ENCODE assay signal across 8 cellular contexts in genomic region chr4:163681208-163681821, GRCh38.
DNase-seq lines count a peak whose midpoint lies in the region; ATAC-seq, FAIRE-seq and TF ChIP-seq lines count a peak whose summit lies in the region.

No MANE protein-coding gene starts in this region.

- no peak overlapping the region for H3K4me3 ChIP-seq in GM12864 (ENCODE audit: low read depth, low read length)
- H3K4me3 ChIP-seq in HFF-Myc (replicated peaks; ENCODE audit: low read depth, low read length) = no peak overlapping the region
- H3K4me3 ChIP-seq in astrocyte (ENCODE audit: insufficient read depth, low read depth, low read length) = no peak overlapping the region
- no peak overlapping the region for H3K4me3 ChIP-seq in tibial artery

- no peak overlapping the region for H3K9ac ChIP-seq in astrocyte (ENCODE audit: low read length)

- H3K9me3 ChIP-seq in astrocyte (ENCODE audit: insufficient read depth, low read depth, low read length) (no peaks in the 10 kb centered on the region), tibial artery (no peaks in the 10 kb centered on the region)

- DNase-seq in GM12864 (ENCODE audit: low read depth) (no peak), HFF-Myc (ENCODE audit: extremely low read depth, low read depth) (no peak), MV-4-11 (lab: John Stamatoyannopoulos, UW) (peak; percentile 64), astrocyte (ENCODE audit: low read depth) (no peak), memory B cell (ENCODE audit: low spot score in 2 of 2) (peak; percentile 53 to 73), posterior cingulate gyrus (no peak), tibial artery (no peak)

- H4K20me1 ChIP-seq in astrocyte (ENCODE audit: insufficient read depth, low read length) = no peaks in the 10 kb centered on the region

- H3K4me3 Mint-ChIP-seq in astrocyte (ENCODE audit: unreplicated experiment) (no peak overlapping the region), memory B cell (peak overlapping the region; percentile 35)

- H3K36me3 Mint-ChIP-seq in astrocyte (ENCODE audit: low read depth, unreplicated experiment) (no peaks in the 10 kb centered on the region), memory B cell (no peaks in the 10 kb centered on the region)

- H3K79me2 ChIP-seq in astrocyte (ENCODE audit: insufficient read depth, low read length) = no peaks in the 10 kb centered on the region

- H3K27me3 ChIP-seq in astrocyte (ENCODE audit: insufficient read depth, low read length) (no peaks in the 10 kb centered on the region), tibial artery (no peaks in the 10 kb centered on the region)

- H3K36me3 ChIP-seq in astrocyte (ENCODE audit: insufficient read depth, low read length) = no peaks in the 10 kb centered on the region
- H3K36me3 ChIP-seq in tibial artery = no peaks in the 10 kb centered on the region

- peaks cover 4% of the 10 kb centered on the region for H3K9me3 Mint-ChIP-seq in astrocyte (ENCODE audit: unreplicated experiment)
- H3K9me3 Mint-ChIP-seq in memory B cell = no peaks in the 10 kb centered on the region

- FAIRE-seq in astrocyte (lab: Jason Lieb, UNC) = no peak

- no peaks in the 10 kb centered on the region for H3K4me1 Mint-ChIP-seq in astrocyte (ENCODE audit: low read depth, unreplicated experiment)
- H3K4me1 Mint-ChIP-seq in memory B cell = peaks cover 17% of the 10 kb centered on the region

- H3K4me1 ChIP-seq in astrocyte (ENCODE audit: insufficient read depth, low read length) = no peaks in the 10 kb centered on the region
- H3K4me1 ChIP-seq in tibial artery = no peaks in the 10 kb centered on the region

- H3K27me3 Mint-ChIP-seq in astrocyte (ENCODE audit: low read depth, unreplicated experiment) = no peaks in the 10 kb centered on the region
- no peaks in the 10 kb centered on the region for H3K27me3 Mint-ChIP-seq in memory B cell

- no peak overlapping the region for H2AFZ ChIP-seq in astrocyte (ENCODE audit: low read depth, low read length)

- TF ChIP-seq CTCF in C4-2B (conservative IDR thresholded peaks at IDR 0.05) = peak; percentile 75
- peak; percentile 69 for TF ChIP-seq CTCF in GM12864 (IDR thresholded peaks at IDR 0.05; ENCODE audit: low read depth, low read length, missing control alignments)
- TF ChIP-seq CTCF in HFF-Myc (IDR thresholded peaks at IDR 0.05; ENCODE audit: low read depth, low read length, missing control alignments) = peak; percentile 23
- peak; percentile 48 for TF ChIP-seq CTCF in astrocyte (IDR thresholded peaks at IDR 0.05; ENCODE audit: insufficient read depth, low read depth, low read length)
- TF ChIP-seq CTCF in tibial artery (IDR thresholded peaks at IDR 0.05) = peak in 1 of 2 experiments; percentile 22

- H3K27ac ChIP-seq in C4-2B = no peak overlapping the region
- no peak overlapping the region for H3K27ac ChIP-seq in astrocyte (ENCODE audit: low read depth, low read length)
- no peak overlapping the region for H3K27ac ChIP-seq in tibial artery

- ATAC-seq in memory B cell (ENCODE audit: low read depth) = peak; percentile 83

- intact Hi-C loops in posterior cingulate gyrus (cut with DNase I) (no loop called here), tibial artery (cut with DNase I; ENCODE audit: low total_unique reads) (no loop called here)

- H3K4me2 ChIP-seq in astrocyte (ENCODE audit: low read length) = no peak overlapping the region

- H3K27ac Mint-ChIP-seq in astrocyte (ENCODE audit: unreplicated experiment) = no peak overlapping the region
- peak overlapping the region; percentile 31 for H3K27ac Mint-ChIP-seq in memory B cell

Comparison
In these comparisons a context has a peak if more than half of its experiments do, and no peak if none do; other contexts are left out.
1. DNase-seq: peak in MV-4-11 (single experiment) and memory B cell (2 of 2); none in GM12864 (single experiment), HFF-Myc (single experiment), astrocyte (single experiment), posterior cingulate gyrus (0 of 10) and tibial artery (0 of 2).